ENCODE assay signal across 1 cellular context in the genomic region with DNA sequence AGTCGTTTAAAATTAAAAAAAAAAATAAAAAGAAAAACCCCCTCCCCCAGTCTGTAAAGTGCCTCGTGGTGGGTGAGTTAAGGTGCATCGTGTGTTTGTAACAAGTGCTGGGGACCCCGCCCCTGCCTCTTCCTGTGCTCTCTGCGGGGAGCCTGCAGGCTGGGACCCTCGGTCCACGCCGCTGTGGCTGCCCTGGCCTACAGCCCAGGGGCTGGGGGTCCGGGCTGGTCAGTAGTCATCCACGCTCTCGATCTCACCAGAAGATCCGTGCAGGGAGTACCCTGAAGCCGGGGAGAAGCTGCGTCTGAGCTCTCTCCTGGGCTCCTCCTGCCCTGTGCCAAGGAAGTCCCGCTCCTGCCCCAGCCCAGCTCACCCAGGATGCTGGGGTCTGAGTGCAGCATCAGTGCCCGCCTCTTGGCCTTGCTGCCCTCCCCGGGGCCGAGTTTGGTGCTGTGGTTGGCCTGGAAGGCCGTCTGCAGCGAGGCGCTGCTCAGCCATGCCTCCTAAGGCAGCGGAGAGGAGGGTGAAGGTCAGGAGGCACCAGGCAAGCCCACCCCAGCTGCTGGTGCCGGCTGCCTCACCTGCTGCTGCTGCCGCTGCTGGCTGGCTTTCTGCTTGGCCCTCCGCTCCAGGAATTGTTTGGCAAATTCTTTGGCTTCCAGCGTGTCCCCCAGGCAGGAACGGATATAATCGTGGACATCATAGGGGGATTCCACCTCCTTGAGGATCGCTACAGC.
TF ChIP-seq lines count a peak whose summit lies in the region.

No MANE protein-coding gene starts in this region.

TF ChIP-seq in GM12878, 131 proteins besides CTCF, POLR2A, EP300 and RAD21:
- TF ChIP-seq, protein P1, sequence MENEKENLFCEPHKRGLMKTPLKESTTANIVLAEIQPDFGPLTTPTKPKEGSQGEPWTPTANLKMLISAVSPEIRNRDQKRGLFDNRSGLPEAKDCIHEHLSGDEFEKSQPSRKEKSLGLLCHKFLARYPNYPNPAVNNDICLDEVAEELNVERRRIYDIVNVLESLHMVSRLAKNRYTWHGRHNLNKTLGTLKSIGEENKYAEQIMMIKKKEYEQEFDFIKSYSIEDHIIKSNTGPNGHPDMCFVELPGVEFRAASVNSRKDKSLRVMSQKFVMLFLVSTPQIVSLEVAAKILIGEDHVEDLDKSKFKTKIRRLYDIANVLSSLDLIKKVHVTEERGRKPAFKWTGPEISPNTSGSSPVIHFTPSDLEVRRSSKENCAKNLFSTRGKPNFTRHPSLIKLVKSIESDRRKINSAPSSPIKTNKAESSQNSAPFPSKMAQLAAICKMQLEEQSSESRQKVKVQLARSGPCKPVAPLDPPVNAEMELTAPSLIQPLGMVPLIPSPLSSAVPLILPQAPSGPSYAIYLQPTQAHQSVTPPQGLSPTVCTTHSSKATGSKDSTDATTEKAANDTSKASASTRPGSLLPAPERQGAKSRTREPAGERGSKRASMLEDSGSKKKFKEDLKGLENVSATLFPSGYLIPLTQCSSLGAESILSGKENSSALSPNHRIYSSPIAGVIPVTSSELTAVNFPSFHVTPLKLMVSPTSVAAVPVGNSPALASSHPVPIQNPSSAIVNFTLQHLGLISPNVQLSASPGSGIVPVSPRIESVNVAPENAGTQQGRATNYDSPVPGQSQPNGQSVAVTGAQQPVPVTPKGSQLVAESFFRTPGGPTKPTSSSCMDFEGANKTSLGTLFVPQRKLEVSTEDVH (IDR thresholded peaks at IDR 0.05; ENCODE audit: low read depth, partially characterized antibody), result no peak
- TF ChIP-seq, protein P2, sequence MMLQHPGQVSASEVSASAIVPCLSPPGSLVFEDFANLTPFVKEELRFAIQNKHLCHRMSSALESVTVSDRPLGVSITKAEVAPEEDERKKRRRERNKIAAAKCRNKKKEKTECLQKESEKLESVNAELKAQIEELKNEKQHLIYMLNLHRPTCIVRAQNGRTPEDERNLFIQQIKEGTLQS (IDR thresholded peaks at IDR 0.05; ENCODE audit: borderline replicate concordance, extremely low read depth, low read depth, low read length), result no peak
- TF ChIP-seq, protein P3, sequence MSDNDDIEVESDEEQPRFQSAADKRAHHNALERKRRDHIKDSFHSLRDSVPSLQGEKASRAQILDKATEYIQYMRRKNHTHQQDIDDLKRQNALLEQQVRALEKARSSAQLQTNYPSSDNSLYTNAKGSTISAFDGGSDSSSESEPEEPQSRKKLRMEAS (IDR thresholded peaks at IDR 0.05; ENCODE audit: low read depth, low read length), result no peak
- TF ChIP-seq ZZZ3 (IDR thresholded peaks at IDR 0.05; ENCODE audit: control insufficient read depth, insufficient read length, low read depth) (no peak), RELA (IDR thresholded peaks at IDR 0.05; ENCODE audit: borderline replicate concordance, partially characterized antibody) (no peak), ZNF384 (IDR thresholded peaks at IDR 0.05; ENCODE audit: borderline replicate concordance, low read depth, low read length) (no peak), NFXL1 (IDR thresholded peaks at IDR 0.05; ENCODE audit: borderline replicate concordance) (no peak), SREBF1 (IDR thresholded peaks at IDR 0.05; ENCODE audit: low read length) (no peak), CHD1 (IDR thresholded peaks at IDR 0.05; ENCODE audit: low read depth, low read length) (no peak), NRF1 (conservative IDR thresholded peaks at IDR 0.05; ENCODE audit: low read depth, low read length) (no peak)
TF ChIP-seq in GM12878: peak in this region for 0.
